ENCODE assay signal across 15 cellular contexts in genomic region chr11:97893612-97894011, GRCh38.
DNase-seq lines count a peak whose midpoint lies in the region; ATAC-seq and TF ChIP-seq lines count a peak whose summit lies in the region.
"Had no signal": no experiment of that assay in that cellular context is flagged by ENCODE, and none has a peak within 500 bp of the region (broad histone marks: within the 10 kb centered on the region; RNA-seq: fewer than 3 reads in every experiment).

No MANE protein-coding gene starts in this region.

- no peaks in the 10 kb centered on the region for H3K27me3 ChIP-seq in suprapubic skin
- H3K27me3 ChIP-seq: BLaER1 treated with 17β-estradiol and CSF1 and Interleukin-3, amounts not matched to agents 10 nM and 100 nM had no signal

- DNase-seq in NCI-H1694 (lab: John Stamatoyannopoulos, UW) (peak; percentile 23), NCI-H1694 treated with DMSO at 0.1 percent for 48 hours (lab: John Stamatoyannopoulos, UW) (no peak), NCI-H1105 (lab: John Stamatoyannopoulos, UW) (peak; percentile 86), NCI-H69 (lab: John Stamatoyannopoulos, UW) (peak; percentile 92), myocyte (ENCODE audit: low read depth) (peak; percentile 43), HuH-7 (ENCODE audit: low spot score) (no peak), suprapubic skin (ENCODE audit: low spot score in 2 of 2) (no peak)
- DNase-seq: 8988T, DMS79, HCEC 1CT, NCI-H1048, PC-3 had no signal

- ATAC-seq in HG03159 (IDR thresholded peaks at IDR 0.05; ENCODE audit: unreplicated experiment) = no peak
- ATAC-seq: GM12878, PC-3 had no signal

- no peaks in the 10 kb centered on the region for H3K36me3 ChIP-seq in suprapubic skin
- H3K36me3 ChIP-seq: BLaER1 treated with 17β-estradiol and CSF1 and Interleukin-3, amounts not matched to agents 10 nM and 100 nM had no signal

- H3K4me3 ChIP-seq in suprapubic skin = no peak overlapping the region
- H3K4me3 ChIP-seq: BLaER1 treated with 17β-estradiol and CSF1 and Interleukin-3, amounts not matched to agents 10 nM and 100 nM; GM12878 had no signal

- TF ChIP-seq CTCF in suprapubic skin (IDR thresholded peaks at IDR 0.05) = no peak

- 16% methylated on average over 2 of the region's 2 CpGs for WGBS in suprapubic skin

- no peaks in the 10 kb centered on the region for H3K4me1 ChIP-seq in suprapubic skin
- H3K4me1 ChIP-seq: BLaER1 treated with 17β-estradiol and CSF1 and Interleukin-3, amounts not matched to agents 10 nM and 100 nM had no signal

- TF ChIP-seq POLR2A in suprapubic skin (IDR thresholded peaks at IDR 0.05) = no peak

- no peaks in the 10 kb centered on the region for H3K9me3 ChIP-seq in suprapubic skin
- H3K9me3 ChIP-seq: BLaER1 treated with 17β-estradiol and CSF1 and Interleukin-3, amounts not matched to agents 10 nM and 100 nM had no signal

- no peak overlapping the region for H3K27ac ChIP-seq in suprapubic skin
- H3K27ac ChIP-seq: BLaER1 treated with 17β-estradiol and CSF1 and Interleukin-3, amounts not matched to agents 10 nM and 100 nM had no signal

- TF ChIP-seq EP300 in suprapubic skin (IDR thresholded peaks at IDR 0.05) = no peak

Comparison
In these comparisons a context has a peak if more than half of its experiments do, and no peak if none do; other contexts are left out.
1. DNase-seq: peak in NCI-H1694 (single experiment), NCI-H1105 (single experiment), NCI-H69 (single experiment) and myocyte (single experiment); none in NCI-H1694 treated with DMSO at 0.1 percent for 48 hours (single experiment), HuH-7 (single experiment) and suprapubic skin (0 of 2).